ENCODE assay signal across 1 cellular context in the genomic region with DNA sequence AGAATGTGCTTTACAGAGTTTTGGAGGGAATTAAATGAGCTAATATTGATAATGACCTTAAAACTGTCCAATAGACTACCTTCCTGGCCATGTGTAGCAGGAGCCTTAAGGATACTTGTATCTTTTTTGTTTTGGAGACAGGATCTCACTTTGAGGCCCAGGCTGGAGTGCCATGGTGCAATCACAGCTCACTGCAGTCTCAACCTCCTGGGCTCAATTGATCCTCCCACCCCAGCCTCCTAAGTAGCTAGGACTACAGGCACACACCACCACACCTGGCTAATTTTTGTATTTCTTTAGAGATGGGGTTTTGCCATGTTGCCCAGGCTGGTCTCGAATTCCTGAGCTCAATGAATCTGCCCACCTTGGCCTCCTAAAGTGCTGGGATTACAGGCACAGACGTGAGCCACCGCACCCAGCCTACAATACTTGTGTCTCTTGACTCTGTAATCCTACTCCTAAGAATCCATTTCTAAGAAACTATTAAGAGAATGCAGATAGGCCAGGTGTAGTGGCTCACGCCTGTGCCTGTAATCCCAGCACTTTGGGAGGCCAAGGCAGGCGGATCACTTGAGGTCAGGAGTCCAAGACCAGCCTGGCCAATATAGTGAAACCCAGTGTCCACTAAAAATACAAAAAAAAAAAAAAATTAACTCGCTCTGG.
A peak's percentile ranks its signal among the peaks of the same experiment; 100 is the strongest.
TF ChIP-seq lines count a peak whose summit lies in the region.

No MANE protein-coding gene starts in this region.

TF ChIP-seq in HEK293, 187 proteins besides CTCF, POLR2A, EP300 and RAD21:
- 0 out of 2 replicates have a peak, but pooled peaks have one; percentile 30 for TF ChIP-seq ZNF664 (tag by site-specific recombination; IDR thresholded peaks at IDR 0.05)
